14 cellular contexts compared by ENCODE assay signal in the genomic region with DNA sequence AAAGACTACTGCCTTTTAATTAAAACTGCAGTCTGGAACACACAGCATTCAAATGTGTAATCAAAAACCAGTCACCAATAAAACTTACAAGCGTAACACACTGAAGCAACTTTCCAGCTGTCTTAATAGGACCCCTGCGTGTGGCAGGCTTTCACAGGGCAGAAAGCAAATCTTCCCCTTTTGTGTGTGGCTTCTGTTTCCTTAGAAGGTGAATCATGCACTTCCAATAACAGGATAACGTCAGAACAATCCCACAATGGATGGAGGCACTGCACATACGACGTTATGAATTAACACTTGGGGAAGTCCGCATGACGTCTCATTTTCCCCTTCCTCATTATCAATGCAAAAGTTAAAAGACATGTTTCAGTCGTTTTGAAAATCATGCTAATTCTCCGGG. TPM values are rescaled to one million over a fixed set of nuclear protein-coding genes. Genes with fewer than 3 reads are reported as not detected.
DNase-seq lines count a peak whose midpoint lies in the region; ATAC-seq and TF ChIP-seq lines count a peak whose summit lies in the region.
"Had no signal": no experiment of that assay in that cellular context is flagged by ENCODE, and none has a peak within 500 bp of the region (broad histone marks: within the 10 kb centered on the region; RNA-seq: fewer than 3 reads in every experiment).

No MANE protein-coding gene starts in this region.

- H3K27me3 ChIP-seq in BE2C, result no peaks in the 10 kb centered on the region

- ATAC-seq in left ventricle myocardium superior (no peak), GM21528 (IDR thresholded peaks at IDR 0.05; ENCODE audit: low FRiP score, unreplicated experiment) (no peak), GM18873 (IDR thresholded peaks at IDR 0.05; ENCODE audit: low FRiP score, unreplicated experiment) (no peak)

- peak; percentile 17 to 21 for DNase-seq in stimulated activated CD4-positive, alpha-beta T cell treated with anti-CD3 and anti-CD28 coated beads, Interleukin-15, amount 100 ng/mL, for 48 hours (ENCODE audit: low read depth in 2 of 2)
- DNase-seq in stimulated activated CD4-positive, alpha-beta T cell treated with anti-CD3 and anti-CD28 coated beads, Interleukin-4, amount 100 ng/mL, for 4 hours, result no peak
- DNase-seq in SK-N-MC (ENCODE audit: low read depth, low spot score), result no peak
- peak; percentile 16 for DNase-seq in globus pallidus (ENCODE audit: low spot score)
- no peak for DNase-seq in left ventricle myocardium superior
- DNase-seq in BE2C, result no peak
- DNase-seq: activated B cell treated with CpG ODN at 0.5 μM for 24 hours had no signal

- H3K9me3 ChIP-seq in SK-N-MC (ENCODE audit: low read depth, low read length) (no peaks in the 10 kb centered on the region), BE2C (no peaks in the 10 kb centered on the region)
- H3K9me3 ChIP-seq: thoracic aorta had no signal

- peaks cover 46% of the 10 kb centered on the region for H3K4me1 ChIP-seq in BE2C

- no peaks in the 10 kb centered on the region for H3K36me3 ChIP-seq in SK-N-MC (ENCODE audit: insufficient read depth, low read length)
- no peaks in the 10 kb centered on the region for H3K36me3 ChIP-seq in BE2C
- H3K36me3 ChIP-seq: thoracic aorta had no signal

- no peak overlapping the region for H3K27ac ChIP-seq in SK-N-MC
- H3K27ac ChIP-seq: coronary artery, thoracic aorta had no signal

- no peak for TF ChIP-seq CTCF in BE2C (IDR thresholded peaks at IDR 0.05; ENCODE audit: low read depth, low read length)

- H3K9ac ChIP-seq in SK-N-MC (ENCODE audit: insufficient read length), result no peak overlapping the region

- H3K4me3 ChIP-seq in SK-N-MC (peak overlapping the region; percentile 18; the same call in 1 of the 2 replicates), BE2C (ENCODE audit: low read depth, low read length) (no peak overlapping the region)
- H3K4me3 ChIP-seq: coronary artery, thoracic aorta had no signal

- intact Hi-C loops in left ventricle myocardium superior (cut with micrococcal nuclease), result no loop called here

RNA-seq across cellular contexts. Expression of gene INSM1, which starts 44.8 kb away (rescaled TPM):
- not detected for total RNA-seq in left ventricle myocardium superior
- polyA plus RNA-seq in BE2C (2012; ENCODE audit: insufficient read depth, insufficient read length, low read depth), result 0.71 TPM
- total RNA-seq: activated B cell treated with CpG ODN at 0.5 μM for 24 hours, fibroblast of villous mesenchyme, mucosa of gallbladder, thoracic aorta had no signal
- polyA plus RNA-seq: CD14-positive monocyte had no signal

Comparison
In these comparisons a context has a peak if more than half of its experiments do, and no peak if none do; other contexts are left out.
1. DNase-seq: peak in stimulated activated CD4-positive, alpha-beta T cell treated with anti-CD3 and anti-CD28 coated beads, Interleukin-15, amount 100 ng/mL, for 48 hours (2 of 2) and globus pallidus (single experiment); none in stimulated activated CD4-positive, alpha-beta T cell treated with anti-CD3 and anti-CD28 coated beads, Interleukin-4, amount 100 ng/mL, for 4 hours (0 of 2), SK-N-MC (single experiment), left ventricle myocardium superior (single experiment) and BE2C (single experiment).